1 cellular context compared by ENCODE assay signal in genomic region chr2:208033701-208034502, GRCh38.
TF ChIP-seq lines count a peak whose summit lies in the region.

No MANE protein-coding gene starts in this region.

TF ChIP-seq in K562, 482 proteins besides CTCF, POLR2A, EP300 and RAD21 (continued from another document and continues in another):
- no peak for TF ChIP-seq SREBF1 (IDR thresholded peaks at IDR 0.05; ENCODE audit: borderline replicate concordance, low read depth, low read length)
- TF ChIP-seq ZBTB5 (IDR thresholded peaks at IDR 0.05) = no peak
- TF ChIP-seq RBM14 (IDR thresholded peaks at IDR 0.05; ENCODE audit: borderline replicate concordance, insufficient read depth, low read depth, low read length) = no peak
- peak in 1 of 2 experiments; percentile 79; a peak in 1 of 3 replicates for TF ChIP-seq CBX3 (IDR thresholded peaks at IDR 0.05; ENCODE audit: borderline replicate concordance in 1 of 2, low read length in 2 of 2)
- TF ChIP-seq GATA2 (CRISPR knock-in tag; IDR thresholded peaks at IDR 0.05) = 0 out of 2 replicates have a peak, but pooled peaks have one; percentile 15
- TF ChIP-seq ZNF133 (CRISPR knock-in tag; IDR thresholded peaks at IDR 0.05) = no peak
- no peak for TF ChIP-seq BRF2 (IDR thresholded peaks at IDR 0.05; ENCODE audit: borderline replicate concordance, insufficient read depth, insufficient read length)
- no peak for TF ChIP-seq PTTG1 (tag; IDR thresholded peaks at IDR 0.05; ENCODE audit: low read depth)
- peak; percentile 80 for TF ChIP-seq JUND (IDR thresholded peaks at IDR 0.05; ENCODE audit: borderline replicate concordance, low read depth, low read length)
- TF ChIP-seq JUND (tag; IDR thresholded peaks at IDR 0.05; ENCODE audit: borderline replicate concordance, low read depth, low read length) = peak; percentile 90
- TF ChIP-seq TBP (optimal IDR thresholded peaks at IDR 0.05; ENCODE audit: low read depth, low read length) = no peak
- TF ChIP-seq SFPQ (IDR thresholded peaks at IDR 0.05; ENCODE audit: low read depth, low read length) = no peak
- TF ChIP-seq ZNF318 (IDR thresholded peaks at IDR 0.05; ENCODE audit: borderline replicate concordance in 1 of 2, low read depth in 1 of 2) = no peak
- 0 out of 2 replicates have a peak, but pooled peaks have one; percentile 30 for TF ChIP-seq DEAF1 (CRISPR knock-in tag; IDR thresholded peaks at IDR 0.05)
- peak; percentile 83 for TF ChIP-seq ATF3 (IDR thresholded peaks at IDR 0.05)
- no peak for TF ChIP-seq ATF3 (CRISPR knock-in tag; conservative IDR thresholded peaks at IDR 0.05)
- TF ChIP-seq CC2D1A (IDR thresholded peaks at IDR 0.05) = peak; percentile 55; the same call in 1 of the 2 replicates
- TF ChIP-seq NFIX (CRISPR knock-in tag; IDR thresholded peaks at IDR 0.05; ENCODE audit: low read depth) = peak; percentile 35; the same call in 1 of the 2 replicates
- no peak for TF ChIP-seq FOXA3 (CRISPR knock-in tag; conservative IDR thresholded peaks at IDR 0.05 in 1 of 2, IDR thresholded peaks at IDR 0.05 in 1 of 2)
- TF ChIP-seq DPF2 (IDR thresholded peaks at IDR 0.05) = no peak
- no peak for TF ChIP-seq SAFB2 (IDR thresholded peaks at IDR 0.05; ENCODE audit: borderline replicate concordance, low read depth, low read length, severe bottlenecking)
- no peak for TF ChIP-seq PATZ1 (CRISPR knock-in tag; IDR thresholded peaks at IDR 0.05; ENCODE audit: borderline replicate concordance)
- TF ChIP-seq SRF (CRISPR knock-in tag; IDR thresholded peaks at IDR 0.05) = no peak
- TF ChIP-seq CEBPB (tag; IDR thresholded peaks at IDR 0.05) = no peak
- TF ChIP-seq ZEB2 (IDR thresholded peaks at IDR 0.05) = peak; percentile 76
- no peak for TF ChIP-seq ZNF780A (CRISPR knock-in tag; IDR thresholded peaks at IDR 0.05)
- no peak for TF ChIP-seq ZBTB17 (CRISPR knock-in tag; IDR thresholded peaks at IDR 0.05)
- TF ChIP-seq ZNF592 (IDR thresholded peaks at IDR 0.05) = no peak
